8 cellular contexts compared by ENCODE assay signal in the genomic region with DNA sequence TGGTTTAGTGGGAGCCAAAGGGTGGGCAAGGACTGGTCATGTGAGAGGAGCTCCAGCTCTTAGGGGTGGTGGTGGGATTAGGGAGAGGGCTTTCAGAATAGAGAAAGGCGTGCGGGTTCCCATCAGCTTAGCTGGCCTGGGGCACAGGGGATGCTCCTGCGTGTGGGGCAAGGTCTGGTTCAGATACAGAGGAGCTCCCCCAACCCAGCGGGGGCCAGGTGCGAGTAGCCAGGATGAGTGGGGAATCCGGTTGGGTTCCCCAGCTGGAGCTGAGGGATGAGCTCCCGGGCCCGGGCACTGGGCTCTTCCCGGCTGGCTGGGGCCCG. TPM values are rescaled to one million over a fixed set of nuclear protein-coding genes. Genes with fewer than 3 reads are reported as not detected.
DNase-seq lines count a peak whose midpoint lies in the region; ATAC-seq and TF ChIP-seq lines count a peak whose summit lies in the region.

No MANE protein-coding gene starts in this region.

- H3K4me1 Mint-ChIP-seq in CD8-positive, alpha-beta memory T cell = peaks cover 11 to 46% (median 30%) of the 10 kb centered on the region in 3 donors

- H3K27me3 Mint-ChIP-seq in CD8-positive, alpha-beta memory T cell = no peaks in the 10 kb centered on the region

- POLR2A ChIA-PET in CD8-positive, alpha-beta memory T cell (lab: Charles Lee) = interaction anchor here (0.5 to 3.9 kb wide), 17 partner anchors 15 to 229 kb away, joined by 3 to 38 read pairs (median 5); a partner anchor contains a TSS

- no peaks in the 10 kb centered on the region for H3K9me3 ChIP-seq in CD8-positive, alpha-beta memory T cell (ENCODE audit: low read length)
- H3K9me3 ChIP-seq in adrenal gland (replicated peaks in 1 of 3) = no peaks in the 10 kb centered on the region
- H3K9me3 ChIP-seq in right lobe of liver = no peaks in the 10 kb centered on the region
- no peaks in the 10 kb centered on the region for H3K9me3 ChIP-seq in transverse colon

- H3K4me1 ChIP-seq in CD8-positive, alpha-beta memory T cell (ENCODE audit: insufficient read depth, low read length) = peaks cover 39% of the 10 kb centered on the region
- peaks cover 22 to 42% of the 10 kb centered on the region in 2 donors for H3K4me1 ChIP-seq in adrenal gland (replicated peaks in 1 of 2)
- H3K4me1 ChIP-seq in right lobe of liver = peaks cover 0 to 39% (median 16%) of the 10 kb centered on the region in 4 donors
- peaks cover 22 to 41% (median 35%) of the 10 kb centered on the region in 4 donors for H3K4me1 ChIP-seq in transverse colon

- intact Hi-C loops in adrenal gland (cut with DNase I) (no loop called here), right lobe of liver (cut with DNase I) (loop anchor here in 1 of 2 donors (5.0 kb wide), 1 partner anchor 39 kb away; a partner anchor contains a TSS), transverse colon (cut with DNase I; ENCODE audit: low total_unique reads) (no loop called here)

- H3K36me3 ChIP-seq in CD8-positive, alpha-beta memory T cell (ENCODE audit: insufficient read depth, low read length) = no peaks in the 10 kb centered on the region
- no peaks in the 10 kb centered on the region for H3K36me3 ChIP-seq in adrenal gland (replicated peaks in 1 of 2)
- no peaks in the 10 kb centered on the region for H3K36me3 ChIP-seq in right lobe of liver
- no peaks in the 10 kb centered on the region for H3K36me3 ChIP-seq in transverse colon

- no peaks in the 10 kb centered on the region for H3K9me3 Mint-ChIP-seq in CD8-positive, alpha-beta memory T cell

- WGBS in adrenal gland, 4 donors = 1 to 6% (median 4%) methylated on average over 3 to 10 of the region's 10 CpGs
- WGBS in right lobe of liver (ENCODE audit: insufficient coverage, low coverage, low lambda C conversion rate, missing lambda C conversion rate) = no CpG with 5 or more reads among the region's 10 CpGs
- 1% methylated on average over 10 of the region's 10 CpGs; no CpG with 5 or more reads in 1 of the 2 donors for WGBS in transverse colon (ENCODE audit: low coverage in 1 of 2), 2 donors

- H3K4me3 ChIP-seq in CD8-positive, alpha-beta memory T cell (ENCODE audit: low read length) = peak overlapping the region; percentile 74
- peak overlapping the region; percentile 16 to 84 (median 61) for H3K4me3 ChIP-seq in adrenal gland
- peak overlapping the region; percentile 90 to 96 (median 95) for H3K4me3 ChIP-seq in right lobe of liver
- peak overlapping the region; percentile 53 to 82 (median 80) for H3K4me3 ChIP-seq in transverse colon

- no peak for TF ChIP-seq POLR2A in adrenal gland (IDR thresholded peaks at IDR 0.05)
- TF ChIP-seq POLR2A in right lobe of liver (IDR thresholded peaks at IDR 0.05) = no peak
- no peak for TF ChIP-seq POLR2A in transverse colon (IDR thresholded peaks at IDR 0.05)

- DNase-seq in CD8-positive, alpha-beta memory T cell = no peak
- peak in 1 of 7 donors; percentile 61 for DNase-seq in adrenal gland
- no peak for DNase-seq in right lobe of liver
- DNase-seq in transverse colon = no peak
- no peak for DNase-seq in SW 1271 (lab: John Stamatoyannopoulos, UW)

- peaks cover 0 to 11% (median 0%) of the 10 kb centered on the region in 3 donors for H3K36me3 Mint-ChIP-seq in CD8-positive, alpha-beta memory T cell

- no peak for TF ChIP-seq EP300 in transverse colon (IDR thresholded peaks at IDR 0.05; ENCODE audit: low read depth)

- CTCF ChIA-PET in CD8-positive, alpha-beta memory T cell (lab: Charles Lee) = interaction anchor here (0.6 to 4.8 kb wide), 15 partner anchors 16 to 228 kb away, joined by 3 to 38 read pairs (median 4); a partner anchor contains a TSS

- in situ Hi-C loops in transverse colon (cut with MboI; ENCODE audit: low pct_ligation_motif_present in 1 of 4, low pct_unique_long_range_greater_than_20kb in 1 of 4, low sequenced_read_pairs in 3 of 4) = no loop called here

- peak overlapping the region; percentile 64 to 94 (median 86) for H3K27ac Mint-ChIP-seq in CD8-positive, alpha-beta memory T cell

- no peaks in the 10 kb centered on the region for H3K27me3 ChIP-seq in CD8-positive, alpha-beta memory T cell (ENCODE audit: insufficient read depth, low read length, poor library complexity, severe bottlenecking)
- no peaks in the 10 kb centered on the region for H3K27me3 ChIP-seq in adrenal gland
- H3K27me3 ChIP-seq in right lobe of liver = no peaks in the 10 kb centered on the region
- H3K27me3 ChIP-seq in transverse colon = no peaks in the 10 kb centered on the region

- peak overlapping the region; percentile 59 for H3K27ac ChIP-seq in CD8-positive, alpha-beta memory T cell (ENCODE audit: low read depth, low read length)
- H3K27ac ChIP-seq in adrenal gland = peak overlapping the region; percentile 52 to 92 (median 84)
- H3K27ac ChIP-seq in right lobe of liver = peak overlapping the region; percentile 62 to 87 (median 85)
- H3K27ac ChIP-seq in transverse colon = peak overlapping the region; percentile 86 to 90 (median 90)

- peak overlapping the region; percentile 87 to 92 (median 88) for H3K4me3 Mint-ChIP-seq in CD8-positive, alpha-beta memory T cell

- no peak for TF ChIP-seq CTCF in adrenal gland (IDR thresholded peaks at IDR 0.05)
- no peak for TF ChIP-seq CTCF in right lobe of liver (IDR thresholded peaks at IDR 0.05)
- TF ChIP-seq CTCF in transverse colon (IDR thresholded peaks at IDR 0.05) = no peak

- ATAC-seq in HG03354 (IDR thresholded peaks at IDR 0.05; ENCODE audit: poor library complexity, severe bottlenecking, unreplicated experiment) (peak; percentile 1), right lobe of liver (no peak), GM18519 (IDR thresholded peaks at IDR 0.05; ENCODE audit: low FRiP score, unreplicated experiment) (no peak), GM19467 (IDR thresholded peaks at IDR 0.05; ENCODE audit: unreplicated experiment) (no peak)

RNA-seq across cellular contexts. Expression of a gene that starts 0.6 kb away (rescaled TPM):
- 10 to 100 TPM; 49.6 to 57.9 TPM for total RNA-seq in CD8-positive, alpha-beta memory T cell
- polyA plus RNA-seq in CD8-positive, alpha-beta memory T cell = 152 TPM
- total RNA-seq in adrenal gland = 100 to 1,000 TPM in 3 of 8 donors, 10 to 100 TPM in 5; 73.6 to 257 (median 98.0) TPM
- polyA plus RNA-seq in adrenal gland = 100 to 1,000 TPM in 2 of 3 donors, 10 to 100 TPM in 1; 15.5 to 103 (median 102) TPM
- 100 to 1,000 TPM in 2 of 6 experiments, 10 to 100 TPM in 4; 29.1 to 133 (median 40.9) TPM for total RNA-seq in right lobe of liver
- 100 to 1,000 TPM; 107 to 347 (median 115) TPM for total RNA-seq in transverse colon

RNA-seq across cellular contexts. Expression of a gene that starts 13.3 kb away (rescaled TPM):
- total RNA-seq in CD8-positive, alpha-beta memory T cell = under 1 TPM; 0.28 to 0.33 TPM
- polyA plus RNA-seq in CD8-positive, alpha-beta memory T cell = 0.36 TPM
- total RNA-seq in adrenal gland (1 to 10 TPM in 5 of 8 donors, under 1 TPM in 2, not detected in 1; 0.54 to 3.8 (median 1.6) TPM), right lobe of liver (1 to 10 TPM in 4 of 6 experiments, under 1 TPM in 2; 0.55 to 1.7 (median 1.2) TPM), transverse colon (1 to 10 TPM in 2 of 4 donors, not detected in 2; 1.2 to 2.2 TPM)
- 1 to 10 TPM in 2 of 3 donors, under 1 TPM in 1; 0.31 to 2.1 (median 1.1) TPM for polyA plus RNA-seq in adrenal gland

RNA-seq across cellular contexts. Expression of a gene that starts 14.4 kb away (rescaled TPM):
- 100 to 1,000 TPM; 160 to 171 TPM for total RNA-seq in CD8-positive, alpha-beta memory T cell
- 210 TPM for polyA plus RNA-seq in CD8-positive, alpha-beta memory T cell
- total RNA-seq in adrenal gland = 100 to 1,000 TPM in 2 of 8 donors, 10 to 100 TPM in 6; 62.0 to 114 (median 83.9) TPM
- polyA plus RNA-seq in adrenal gland = 100 to 1,000 TPM in 2 of 3 donors, 10 to 100 TPM in 1; 35.3 to 152 (median 119) TPM
- total RNA-seq in right lobe of liver = 10 to 100 TPM; 20.8 to 33.9 (median 25.7) TPM
- 10 to 100 TPM; 32.9 to 71.5 (median 57.6) TPM for total RNA-seq in transverse colon

RNA-seq across cellular contexts. Expression of a gene that starts 15.9 kb away (rescaled TPM):
- total RNA-seq in CD8-positive, alpha-beta memory T cell = not detected
- polyA plus RNA-seq in CD8-positive, alpha-beta memory T cell = 0.87 TPM
- total RNA-seq in adrenal gland = under 1 TPM in 1 of 8 donors, not detected in 7; 0.18 TPM
- not detected for polyA plus RNA-seq in adrenal gland
- not detected for total RNA-seq in right lobe of liver
- total RNA-seq in transverse colon = not detected

RNA-seq across cellular contexts. Expression of a gene that starts 25.2 kb away (rescaled TPM):
- total RNA-seq in CD8-positive, alpha-beta memory T cell = 10 to 100 TPM; 90.3 to 92.8 TPM
- polyA plus RNA-seq in CD8-positive, alpha-beta memory T cell = 12.2 TPM
- total RNA-seq in adrenal gland = 100 to 1,000 TPM in 5 of 8 donors, 10 to 100 TPM in 3; 65.1 to 142 (median 102) TPM
- polyA plus RNA-seq in adrenal gland = 100 to 1,000 TPM in 2 of 3 donors, 10 to 100 TPM in 1; 28.9 to 159 (median 141) TPM
- total RNA-seq in right lobe of liver = 10 to 100 TPM; 28.5 to 58.6 (median 40.4) TPM
- 100 to 1,000 TPM in 3 of 4 donors, 10 to 100 TPM in 1; 72.6 to 204 (median 151) TPM for total RNA-seq in transverse colon
